1 cellular context compared by ENCODE assay signal in genomic region chr7:135662373-135663114, GRCh38.
TF ChIP-seq lines count a peak whose summit lies in the region.

Gene STMP1 (plus strand): TSS chr7:135662514.

TF ChIP-seq in HepG2, 621 proteins besides CTCF, POLR2A, EP300 and RAD21 (continued from another document and continues in another):
- TF ChIP-seq ZSCAN29 (CRISPR knock-in tag; conservative IDR thresholded peaks at IDR 0.05) (peak; percentile 67; the same call in 1 of the 2 replicates), SIN3A (IDR thresholded peaks at IDR 0.05; ENCODE audit: borderline replicate concordance, low read depth, low read length) (peak; percentile 17; the same call in 1 of the 2 replicates), PHF5A (CRISPR knock-in tag; IDR thresholded peaks at IDR 0.05; ENCODE audit: low read depth, unreplicated experiment) (peak; percentile 30), WIZ (CRISPR knock-in tag; IDR thresholded peaks at IDR 0.05) (peak; percentile 90; the same call in 1 of the 2 replicates), THAP8 (CRISPR knock-in tag; IDR thresholded peaks at IDR 0.05; ENCODE audit: borderline replicate concordance) (no peak), BRCA1 (CRISPR knock-in tag; IDR thresholded peaks at IDR 0.05) (peak; percentile 91; the same call in 1 of the 2 replicates), LCORL (IDR thresholded peaks at IDR 0.05) (no peak), LCORL (CRISPR knock-in tag; IDR thresholded peaks at IDR 0.05) (peak; percentile 39; the same call in 1 of the 2 replicates), PREB (CRISPR knock-in tag; IDR thresholded peaks at IDR 0.05) (no peak), DNMT1 (CRISPR knock-in tag; IDR thresholded peaks at IDR 0.05) (peak; percentile 93), ZNF687 (CRISPR knock-in tag; IDR thresholded peaks at IDR 0.05) (peak; percentile 95), ZSCAN12 (CRISPR knock-in tag; IDR thresholded peaks at IDR 0.05) (peak; percentile 81; the same call in 1 of the 2 replicates), ZSCAN31 (CRISPR knock-in tag; IDR thresholded peaks at IDR 0.05; ENCODE audit: low read depth) (peak; percentile 95), ZNF431 (CRISPR knock-in tag; IDR thresholded peaks at IDR 0.05; ENCODE audit: borderline replicate concordance, low read depth) (peak; percentile 69; the same call in 1 of the 2 replicates), ZNF350 (CRISPR knock-in tag; IDR thresholded peaks at IDR 0.05; ENCODE audit: borderline replicate concordance, low read depth) (peak; percentile 76), EZH2 (conservative IDR thresholded peaks at IDR 0.05; ENCODE audit: low read depth, low read length) (no peak), STAG1 (CRISPR knock-in tag; IDR thresholded peaks at IDR 0.05) (peak; percentile 59), TRIM22 (IDR thresholded peaks at IDR 0.05) (no peak), ZNF609 (CRISPR knock-in tag; IDR thresholded peaks at IDR 0.05; ENCODE audit: borderline replicate concordance) (peak; percentile 62), PAXIP1 (CRISPR knock-in tag; conservative IDR thresholded peaks at IDR 0.05) (peak; percentile 57), MYPOP (CRISPR knock-in tag; IDR thresholded peaks at IDR 0.05) (0 out of 2 replicates have a peak, but pooled peaks have one; percentile 13), ZNF747 (CRISPR knock-in tag; IDR thresholded peaks at IDR 0.05; ENCODE audit: borderline replicate concordance) (peak; percentile 91; the same call in 1 of the 2 replicates), MXD3 (CRISPR knock-in tag; IDR thresholded peaks at IDR 0.05) (peak; percentile 73; the same call in 1 of the 2 replicates), SP4 (CRISPR knock-in tag; IDR thresholded peaks at IDR 0.05) (peak; percentile 93), ZNF790 (CRISPR knock-in tag; IDR thresholded peaks at IDR 0.05; ENCODE audit: borderline replicate concordance) (0 out of 2 replicates have a peak, but pooled peaks have one; percentile 68), ZXDC (CRISPR knock-in tag; IDR thresholded peaks at IDR 0.05) (peak; percentile 97), ZNF770 (CRISPR knock-in tag; IDR thresholded peaks at IDR 0.05) (peak; percentile 68; the same call in 1 of the 2 replicates), ZNF501 (CRISPR knock-in tag; IDR thresholded peaks at IDR 0.05) (no peak), FOXA1 (IDR thresholded peaks at IDR 0.05) (no peak), FOXA1 (CRISPR knock-in tag; IDR thresholded peaks at IDR 0.05) (peak; percentile 39; the same call in 1 of the 2 replicates), HCFC1 (IDR thresholded peaks at IDR 0.05; ENCODE audit: low read depth, low read length) (peak; percentile 55), MEF2D (CRISPR knock-in tag; IDR thresholded peaks at IDR 0.05) (no peak; the same call in 1 of the 2 replicates), ELF1 (CRISPR knock-in tag; IDR thresholded peaks at IDR 0.05) (peak; percentile 92), ELF4 (CRISPR knock-in tag; IDR thresholded peaks at IDR 0.05; ENCODE audit: borderline replicate concordance) (peak; percentile 87; the same call in 1 of the 2 replicates), GZF1 (CRISPR knock-in tag; IDR thresholded peaks at IDR 0.05) (peak; percentile 69; the same call in 1 of the 2 replicates)
